ENCODE assay signal across 1 cellular context in genomic region chr5:67160985-67161384, GRCh38.
A peak's percentile ranks its signal among the peaks of the same experiment; 100 is the strongest.
TF ChIP-seq lines count a peak whose summit lies in the region.

No MANE protein-coding gene starts in this region.

TF ChIP-seq in SK-N-SH, 30 proteins besides CTCF, POLR2A, EP300 and RAD21 (continued from another document):
- TF ChIP-seq USF1 (IDR thresholded peaks at IDR 0.05; ENCODE audit: borderline replicate concordance, low read depth) (no peak), RCOR1 (IDR thresholded peaks at IDR 0.05; ENCODE audit: low read length) (0 out of 2 replicates have a peak, but pooled peaks have one; percentile 13), PBX3 (IDR thresholded peaks at IDR 0.05) (peak; percentile 22; the same call in 1 of the 2 replicates), NFIC (IDR thresholded peaks at IDR 0.05; ENCODE audit: borderline replicate concordance) (peak; percentile 26; the same call in 1 of the 2 replicates)
